Comparison of ENCODE assay signal across 8 cellular contexts in genomic region chr4:185640809-185641675, GRCh38.
DNase-seq lines count a peak whose midpoint lies in the region; ATAC-seq and TF ChIP-seq lines count a peak whose summit lies in the region.

No MANE protein-coding gene starts in this region.

- ATAC-seq in HG02885 (IDR thresholded peaks at IDR 0.05; ENCODE audit: poor library complexity, unreplicated experiment) (no peak), HG03159 (IDR thresholded peaks at IDR 0.05; ENCODE audit: unreplicated experiment) (no peak)

- H3K36me3 Mint-ChIP-seq in mesothelial cell of epicardium = peaks cover 8% of the 10 kb centered on the region

- H3K4me1 Mint-ChIP-seq in mesothelial cell of epicardium = peaks cover 10% of the 10 kb centered on the region

- H3K9me3 Mint-ChIP-seq in mesothelial cell of epicardium = no peaks in the 10 kb centered on the region

- TF ChIP-seq CTCF in cardiac fibroblast (IDR thresholded peaks at IDR 0.05; ENCODE audit: low read depth, low read length) (peak; percentile 36), mesothelial cell of epicardium (IDR thresholded peaks at IDR 0.05; ENCODE audit: unreplicated experiment) (peak; percentile 36)

- DNase-seq in CD1c-positive myeloid dendritic cell (ENCODE audit: extremely low spot score) (peak; percentile 54), H4 (ENCODE audit: low spot score) (peak; percentile 76), NCI-H69 (lab: John Stamatoyannopoulos, UW) (peak; percentile 68), cardiac fibroblast (ENCODE audit: low read depth in 2 of 2) (peak; percentile 89 to 91), mesothelial cell of epicardium (ENCODE audit: low spot score in 2 of 2, unreplicated experiment in 2 of 2) (no peak), GM19240 (ENCODE audit: insufficient read length, low spot score) (no peak)

- H3K27ac Mint-ChIP-seq in mesothelial cell of epicardium = no peak overlapping the region

- H3K4me3 ChIP-seq in cardiac fibroblast (replicated peaks in 1 of 2; ENCODE audit: low read depth in 2 of 2, low read length in 2 of 2) = no peak overlapping the region

- H3K4me3 Mint-ChIP-seq in mesothelial cell of epicardium = no peak overlapping the region

- H3K27me3 Mint-ChIP-seq in mesothelial cell of epicardium (ENCODE audit: low read depth) = peaks cover 5% of the 10 kb centered on the region

Comparison
In these comparisons a context has a peak if more than half of its experiments do, and no peak if none do; other contexts are left out.
1. DNase-seq: peak in CD1c-positive myeloid dendritic cell (single experiment), H4 (single experiment), NCI-H69 (single experiment) and cardiac fibroblast (2 of 2); none in mesothelial cell of epicardium (0 of 2) and GM19240 (single experiment).